Comparison of ENCODE assay signal across 16 cellular contexts in genomic region chr2:63763336-63764056, GRCh38.
DNase-seq lines count a peak whose midpoint lies in the region; ATAC-seq, FAIRE-seq and TF ChIP-seq lines count a peak whose summit lies in the region.
"Had no signal": no experiment of that assay in that cellular context is flagged by ENCODE, and none has a peak within 500 bp of the region (broad histone marks: within the 10 kb centered on the region; RNA-seq: fewer than 3 reads in every experiment).

No MANE protein-coding gene starts in this region.

- H3K9me2 ChIP-seq in PC-3 (replicated peaks; ENCODE audit: low read length): no peaks in the 10 kb centered on the region

- no peaks in the 10 kb centered on the region for H3K36me3 Mint-ChIP-seq in endodermal cell (ENCODE audit: low read depth)
- peaks cover 2% of the 10 kb centered on the region for H3K36me3 Mint-ChIP-seq in activated naive CD8-positive, alpha-beta T cell treated with anti-CD3 and anti-CD28 coated beads, Interleukin-2, amount 50 U/mL, for 24 hours (ENCODE audit: low read depth)
- H3K36me3 Mint-ChIP-seq: naive B cell; stimulated activated memory B cell treated with anti-CD40 and anti-IgM and Interleukin-4, amounts not matched to agents 10 μg/mL and 1 μg/mL and 100 μg/mL, for 72 hours had no signal

- no peak for TF ChIP-seq POLR2A in H1 (IDR thresholded peaks at IDR 0.05; ENCODE audit: control extremely low read depth in 1 of 2, low read depth in 2 of 2, low read length in 2 of 2)
- TF ChIP-seq POLR2A in Peyer's patch (IDR thresholded peaks at IDR 0.05): no peak

- H3K79me1 ChIP-seq in H1 (ENCODE audit: low read depth, low read length): no peaks in the 10 kb centered on the region

- H3K4me2 ChIP-seq in H1 (ENCODE audit: insufficient read depth in 1 of 2, low read depth in 2 of 2, low read length in 2 of 2) (peak overlapping the region in 1 of 2 experiments; percentile 29; a peak in 1 of 4 replicates), skeletal muscle satellite cell (ENCODE audit: low read length) (peak overlapping the region; percentile 23), PC-3 (ENCODE audit: low read length) (no peak overlapping the region)

- H4K91ac ChIP-seq in H1 (replicated peaks; ENCODE audit: insufficient read length, low read length): no peak overlapping the region

- H2AFZ ChIP-seq in H1 (ENCODE audit: low read length) (no peak overlapping the region), PC-3 (ENCODE audit: low read length) (no peak overlapping the region)

- no peak for TF ChIP-seq RAD21 in H1 (IDR thresholded peaks at IDR 0.05 in 1 of 2, conservative IDR thresholded peaks at IDR 0.05 in 1 of 2; ENCODE audit: low read depth in 2 of 2, low read length in 2 of 2)

- DNase-seq in EL (peak; percentile 42), NCI-H446 treated with DMSO at 0.1 percent for 48 hours (lab: John Stamatoyannopoulos, UW) (peak; percentile 53), H1 (ENCODE audit: low read depth in 1 of 2, low spot score in 2 of 2) (no peak), PC-3 (no peak), endodermal cell (no peak), Peyer's patch (no peak)
- DNase-seq in activated naive CD8-positive, alpha-beta T cell treated with anti-CD3 and anti-CD28 coated beads, Interleukin-2, amount 50 U/mL, for 24 hours: no peak
- DNase-seq: activated CD4-positive, alpha-beta T cell treated with anti-CD3 and anti-CD28 coated beads for 4 hours; activated T-cell treated with anti-CD3 and anti-CD28 coated beads, Interleukin-2, amount 50 U/mL, for 4 hours; amygdala; H7; kidney glomerular epithelial cell; naive B cell; stimulated activated CD4-positive, alpha-beta T cell treated with anti-CD3 and anti-CD28 coated beads, Interleukin-4, amount 100 ng/mL, for 4 hours had no signal

- peaks cover 0 to 1% (median 0%) of the 10 kb centered on the region in 4 experiments; a peak in 1 of 7 replicates for H3K27me3 ChIP-seq in H1 (replicated peaks in 1 of 4; ENCODE audit: control insufficient read depth in 3 of 4, extremely low read depth in 1 of 4, insufficient read depth in 3 of 4, low read length in 3 of 4)
- H3K27me3 ChIP-seq in skeletal muscle satellite cell (ENCODE audit: control insufficient read depth, insufficient read depth, low read length): no peaks in the 10 kb centered on the region
- no peaks in the 10 kb centered on the region for H3K27me3 ChIP-seq in PC-3 (ENCODE audit: low read length)
- no peaks in the 10 kb centered on the region for H3K27me3 ChIP-seq in endodermal cell (ENCODE audit: control insufficient read depth, insufficient read depth, low read length, poor library complexity, severe bottlenecking)
- no peaks in the 10 kb centered on the region for H3K27me3 ChIP-seq in Peyer's patch

- no peak overlapping the region for H2AK5ac ChIP-seq in H1 (ENCODE audit: low read depth, low read length)

- H3K9ac ChIP-seq in H1 (replicated peaks in 1 of 4; ENCODE audit: extremely low read depth in 1 of 4, low read depth in 3 of 4, low read length in 3 of 4) (no peak overlapping the region), skeletal muscle satellite cell (ENCODE audit: low read depth, low read length) (no peak overlapping the region), PC-3 (ENCODE audit: low read length) (no peak overlapping the region), endodermal cell (ENCODE audit: extremely low read depth, low read length, poor library complexity, severe bottlenecking) (no peak overlapping the region)

- no peaks in the 10 kb centered on the region for H3K27me3 Mint-ChIP-seq in endodermal cell (ENCODE audit: insufficient read depth)
- H3K27me3 Mint-ChIP-seq in activated naive CD8-positive, alpha-beta T cell treated with anti-CD3 and anti-CD28 coated beads, Interleukin-2, amount 50 U/mL, for 24 hours: no peaks in the 10 kb centered on the region
- H3K27me3 Mint-ChIP-seq: naive B cell had no signal

- no peak overlapping the region for H4K5ac ChIP-seq in H1 (ENCODE audit: insufficient read length, low read depth, low read length)

- intact Hi-C loops in PC-3 (cut with micrococcal nuclease): no loop called here

- no peaks in the 10 kb centered on the region for H3F3A ChIP-seq in PC-3 (ENCODE audit: low read length, unreplicated experiment)

- no peak for TF ChIP-seq CTCF in H1 (IDR thresholded peaks at IDR 0.05; ENCODE audit: control extremely low read depth in 1 of 3, insufficient read depth in 1 of 3, low read depth in 1 of 3, low read length in 3 of 3)
- no peak for TF ChIP-seq CTCF in PC-3 (conservative IDR thresholded peaks at IDR 0.05; ENCODE audit: low read depth, low read length)
- TF ChIP-seq CTCF in endodermal cell (conservative IDR thresholded peaks at IDR 0.05): no peak
- no peak for TF ChIP-seq CTCF in Peyer's patch (IDR thresholded peaks at IDR 0.05)

- no peak overlapping the region for H3K4ac ChIP-seq in H1 (replicated peaks; ENCODE audit: insufficient read length, low read depth, low read length)

- H3K79me2 ChIP-seq in H1 (ENCODE audit: control insufficient read depth in 1 of 2, insufficient read depth in 2 of 2, low read length in 2 of 2) (no peaks in the 10 kb centered on the region), PC-3 (ENCODE audit: low read length) (no peaks in the 10 kb centered on the region)

- no peak overlapping the region for H3K4me3 Mint-ChIP-seq in endodermal cell
- H3K4me3 Mint-ChIP-seq in activated naive CD8-positive, alpha-beta T cell treated with anti-CD3 and anti-CD28 coated beads, Interleukin-2, amount 50 U/mL, for 24 hours: no peak overlapping the region
- H3K4me3 Mint-ChIP-seq: activated T-cell treated with anti-CD3 and anti-CD28 coated beads, Interleukin-2, amount 50 U/mL, for 4 hours; naive B cell; stimulated activated memory B cell treated with anti-CD40 and anti-IgM and Interleukin-4, amounts not matched to agents 10 μg/mL and 1 μg/mL and 100 μg/mL, for 72 hours had no signal

- CTCF ChIA-PET in H1 (lab: Charles Lee; ENCODE audit: partially characterized antibody): interaction anchor here (0.7 to 1.5 kb wide), 2 partner anchors 26 to 65 kb away, joined by 3 to 5 read pairs; no protein-coding TSS in a partner anchor
- CTCF ChIA-PET in PC-3 (lab: Charles Lee): no interaction called here

- H3K9me3 Mint-ChIP-seq in endodermal cell: peaks cover 15% of the 10 kb centered on the region
- peaks cover 12% of the 10 kb centered on the region for H3K9me3 Mint-ChIP-seq in activated naive CD8-positive, alpha-beta T cell treated with anti-CD3 and anti-CD28 coated beads, Interleukin-2, amount 50 U/mL, for 24 hours

- H3K36me3 ChIP-seq in H1 (ENCODE audit: control insufficient read depth in 2 of 4, insufficient read depth in 4 of 4, low read length in 3 of 4) (peaks cover 0 to 3% (median 0%) of the 10 kb centered on the region in 4 experiments; a peak in 1 of 8 replicates), skeletal muscle satellite cell (ENCODE audit: insufficient read depth, low read length) (no peaks in the 10 kb centered on the region), PC-3 (ENCODE audit: low read depth, low read length) (no peaks in the 10 kb centered on the region), endodermal cell (ENCODE audit: control insufficient read depth, insufficient read depth, low read length) (no peaks in the 10 kb centered on the region), Peyer's patch (no peaks in the 10 kb centered on the region)

- H2BK15ac ChIP-seq in H1 (ENCODE audit: low read length): no peak overlapping the region

- H3K23ac ChIP-seq in H1 (ENCODE audit: insufficient read length): no peak overlapping the region

- H2BK120ac ChIP-seq in H1 (replicated peaks; ENCODE audit: low read depth, low read length): no peak overlapping the region

- no peak overlapping the region for H3K27ac ChIP-seq in H1 (ENCODE audit: low read depth, low read length)
- H3K27ac ChIP-seq in PC-3 (ENCODE audit: low read length): no peak overlapping the region
- no peak overlapping the region for H3K27ac ChIP-seq in endodermal cell (ENCODE audit: low read depth, low read length)
- H3K27ac ChIP-seq in Peyer's patch: no peak overlapping the region

- WGBS in H1 (ENCODE audit: extremely low coverage in 1 of 2, insufficient coverage in 1 of 2, insufficient read length in 1 of 2, insufficient replicate concordance in 2 of 2, low coverage in 1 of 2, low lambda C conversion rate in 2 of 2, missing lambda C conversion rate in 1 of 2), 2 experiments: 92% methylated on average over 4 of the region's 4 CpGs; no CpG with 5 or more reads in 1 of the 2 experiments
- 90% methylated on average over 4 of the region's 4 CpGs; no CpG with 5 or more reads in 1 of the 2 experiments for WGBS in endodermal cell (ENCODE audit: insufficient coverage in 1 of 2, insufficient read length in 1 of 2), 2 experiments

- no peak for ATAC-seq in PC-3
- no peak for ATAC-seq in activated naive CD8-positive, alpha-beta T cell treated with anti-CD3 and anti-CD28 coated beads, Interleukin-2, amount 50 U/mL, for 24 hours
- ATAC-seq: activated T-cell treated with anti-CD3 and anti-CD28 coated beads, Interleukin-2, amount 50 U/mL, for 4 hours; stimulated activated memory B cell treated with anti-CD40 and anti-IgM and Interleukin-4, amounts not matched to agents 10 μg/mL and 1 μg/mL and 100 μg/mL, for 72 hours had no signal

- H3K27ac Mint-ChIP-seq in endodermal cell: no peak overlapping the region
- H3K27ac Mint-ChIP-seq in activated naive CD8-positive, alpha-beta T cell treated with anti-CD3 and anti-CD28 coated beads, Interleukin-2, amount 50 U/mL, for 24 hours: no peak overlapping the region
- H3K27ac Mint-ChIP-seq: stimulated activated memory B cell treated with anti-CD40 and anti-IgM and Interleukin-4, amounts not matched to agents 10 μg/mL and 1 μg/mL and 100 μg/mL, for 72 hours had no signal

- no peak overlapping the region for H2BK5ac ChIP-seq in H1 (ENCODE audit: low read depth, low read length)

- H2BK12ac ChIP-seq in H1 (ENCODE audit: low read depth, low read length): no peak overlapping the region

- H3K56ac ChIP-seq in H1 (replicated peaks; ENCODE audit: insufficient read length, low read depth, low read length): no peak overlapping the region

- peaks cover 8 to 19% (median 15%) of the 10 kb centered on the region in 4 experiments; a peak in 6 of 7 replicates for H3K4me1 ChIP-seq in H1 (replicated peaks in 1 of 4; ENCODE audit: control insufficient read depth in 3 of 4, insufficient read depth in 4 of 4, low read length in 3 of 4)
- H3K4me1 ChIP-seq in skeletal muscle satellite cell (ENCODE audit: control insufficient read depth, insufficient read depth, low read length): peaks cover 30% of the 10 kb centered on the region
- no peaks in the 10 kb centered on the region for H3K4me1 ChIP-seq in PC-3 (ENCODE audit: insufficient read depth, low read length)
- H3K4me1 ChIP-seq in endodermal cell (ENCODE audit: control insufficient read depth, insufficient read depth, low read length): no peaks in the 10 kb centered on the region
- no peaks in the 10 kb centered on the region for H3K4me1 ChIP-seq in Peyer's patch

- no peak overlapping the region for H4K8ac ChIP-seq in H1 (ENCODE audit: extremely low read depth, insufficient read depth, low read length)

- no peaks in the 10 kb centered on the region; the same call in 1 of the 2 replicates for H3K23me2 ChIP-seq in H1 (ENCODE audit: low read depth, low read length)

- no peak overlapping the region for H2BK20ac ChIP-seq in H1 (ENCODE audit: low read length)

- peaks cover 18% of the 10 kb centered on the region for H3K4me1 Mint-ChIP-seq in endodermal cell
- H3K4me1 Mint-ChIP-seq in activated naive CD8-positive, alpha-beta T cell treated with anti-CD3 and anti-CD28 coated beads, Interleukin-2, amount 50 U/mL, for 24 hours: no peaks in the 10 kb centered on the region
- H3K4me1 Mint-ChIP-seq: naive B cell; stimulated activated memory B cell treated with anti-CD40 and anti-IgM and Interleukin-4, amounts not matched to agents 10 μg/mL and 1 μg/mL and 100 μg/mL, for 72 hours had no signal

- H4K20me1 ChIP-seq in H1 (replicated peaks in 1 of 2; ENCODE audit: control insufficient read depth in 1 of 2, insufficient read depth in 2 of 2, low read length in 2 of 2) (no peaks in the 10 kb centered on the region), PC-3 (ENCODE audit: low read length) (no peaks in the 10 kb centered on the region)

- FAIRE-seq in H1 (lab: Jason Lieb, UNC): no peak

- BruUV-seq in PC-3 (replicated peaks; lab: Mats Ljungman, UMichigan): no TSS peak

- H3K4me3 ChIP-seq in H1 (ENCODE audit: extremely low read depth in 1 of 4, insufficient read depth in 2 of 4, low read depth in 3 of 4, low read length in 4 of 4) (no peak overlapping the region), skeletal muscle satellite cell (ENCODE audit: low read length) (no peak overlapping the region), PC-3 (ENCODE audit: low read length) (no peak overlapping the region), endodermal cell (ENCODE audit: low read length) (no peak overlapping the region), Peyer's patch (no peak overlapping the region)

- peaks cover 0 to 11% of the 10 kb centered on the region in 2 experiments; a peak in 2 of 4 replicates for H3K9me3 ChIP-seq in H1 (ENCODE audit: insufficient read depth in 2 of 2, low read depth in 1 of 2, low read length in 1 of 2)
- H3K9me3 ChIP-seq in skeletal muscle satellite cell (replicated peaks; ENCODE audit: low read length): peaks cover 7% of the 10 kb centered on the region
- H3K9me3 ChIP-seq in PC-3 (ENCODE audit: low read length): peaks cover 5% of the 10 kb centered on the region; the same call in 1 of the 2 replicates
- peaks cover 12% of the 10 kb centered on the region for H3K9me3 ChIP-seq in endodermal cell (ENCODE audit: control insufficient read depth, low read length)
- H3K9me3 ChIP-seq in Peyer's patch: no peaks in the 10 kb centered on the region

- no peak overlapping the region for H3K14ac ChIP-seq in H1 (ENCODE audit: insufficient read length)

- POLR2A ChIA-PET in H1 (lab: Charles Lee; ENCODE audit: partially characterized antibody): interaction anchor here (0.9 to 3.6 kb wide), 4 partner anchors 9 to 118 kb away, joined by 3 to 17 read pairs (median 4); partner anchors contain the start of gene UGP2
- POLR2A ChIA-PET in PC-3 (lab: Charles Lee; ENCODE audit: unreplicated experiment): no interaction called here

- TF ChIP-seq EP300 in H1 (IDR thresholded peaks at IDR 0.05; ENCODE audit: borderline replicate concordance in 1 of 2, low read depth in 2 of 2, low read length in 2 of 2): no peak

- no peak overlapping the region for H3K18ac ChIP-seq in H1 (ENCODE audit: extremely low read depth, low read length)

Comparison
In these comparisons a context has a peak if more than half of its experiments do, and no peak if none do; other contexts are left out.
1. DNase-seq: peak in EL (single experiment) and NCI-H446 treated with DMSO at 0.1 percent for 48 hours (single experiment); none in H1 (0 of 2), PC-3 (single experiment), endodermal cell (single experiment), Peyer's patch (0 of 3) and activated naive CD8-positive, alpha-beta T cell treated with anti-CD3 and anti-CD28 coated beads, Interleukin-2, amount 50 U/mL, for 24 hours (single experiment).